Comparison of ENCODE assay signal across 16 cellular contexts in genomic region chr22:29083576-29084566, GRCh38. TPM values are rescaled to one million over a fixed set of nuclear protein-coding genes. Genes with fewer than 3 reads are reported as not detected.
DNase-seq lines count a peak whose midpoint lies in the region; ATAC-seq and TF ChIP-seq lines count a peak whose summit lies in the region.
"Had no signal": no experiment of that assay in that cellular context is flagged by ENCODE, and none has a peak within 500 bp of the region (broad histone marks: within the 10 kb centered on the region; RNA-seq: fewer than 3 reads in every experiment).

No MANE protein-coding gene starts in this region.

- H3K4me3 ChIP-seq in HAP-1 (no peak overlapping the region), SJCRH30 (no peak overlapping the region), lower leg skin (ENCODE audit: low read depth, poor library complexity, severe bottlenecking) (no peak overlapping the region)
- H3K4me3 ChIP-seq: MG63, tibial artery had no signal

- no peaks in the 10 kb centered on the region for H3K36me3 ChIP-seq in HAP-1 (replicated peaks)
- H3K36me3 ChIP-seq in SJCRH30: 0 out of 2 replicates have a peak, but pooled peaks cover 2% of the 10 kb centered on the region
- H3K36me3 ChIP-seq: MG63, tibial artery had no signal

- intact Hi-C loops in lower leg skin (cut with DNase I; ENCODE audit: low total_unique reads): no loop called here

- 79 to 83% methylated on average over 12 of the region's 12 CpGs for WGBS in lower leg skin, 2 donors

- TF ChIP-seq CTCF in lower leg skin (IDR thresholded peaks at IDR 0.05): no peak

- no peaks in the 10 kb centered on the region for H3K27me3 ChIP-seq in HAP-1 (ENCODE audit: low read depth)
- H3K27me3 ChIP-seq in SJCRH30: no peaks in the 10 kb centered on the region
- H3K27me3 ChIP-seq: MG63, tibial artery had no signal

- in situ Hi-C loops in HAP-1 (cut with MboI; ENCODE audit: low sequenced_read_pairs): no loop called here

- no peak for TF ChIP-seq POLR2A in lower leg skin (IDR thresholded peaks at IDR 0.05)

- H3K9me3 ChIP-seq in HAP-1 (no peaks in the 10 kb centered on the region), SJCRH30 (replicated peaks) (no peaks in the 10 kb centered on the region)
- H3K9me3 ChIP-seq: MG63, tibial artery had no signal

- peak; percentile 20 to 25 for DNase-seq in AML-193 (lab: John Stamatoyannopoulos, UW)
- peak; percentile 39 to 62 for DNase-seq in HAP-1 (ENCODE audit: low spot score in 2 of 2)
- peak; percentile 23 to 46 for DNase-seq in SJCRH30
- DNase-seq in foreskin melanocyte: peak; percentile 38
- no peak for DNase-seq in lower leg skin (ENCODE audit: low spot score in 2 of 2)
- DNase-seq in NCI-H1048 (lab: John Stamatoyannopoulos, UW): no peak
- no peak for DNase-seq in stimulated activated naive CD4-positive, alpha-beta T cell (lab: John Stamatoyannopoulos, UW)
- DNase-seq: activated CD8-positive, alpha-beta memory T cell treated with anti-CD3 and anti-CD28 coated beads, Interleukin-2, amount 10 ng/mL, durations not matched to agents 7 days and 5 days; activated naive CD8-positive, alpha-beta T cell treated with anti-CD3 and anti-CD28 coated beads, Interleukin-2, amount 10 ng/mL, durations not matched to agents 7 days and 5 days; MG63; NCI-H446 treated with DMSO at 0.1 percent for 48 hours; stimulated activated CD4-positive, alpha-beta T cell treated with anti-CD3 and anti-CD28 coated beads, Interleukin-15, amount 100 ng/mL, for 24 hours; tibial artery had no signal

- ATAC-seq in GM18868 (IDR thresholded peaks at IDR 0.05; ENCODE audit: unreplicated experiment): no peak
- ATAC-seq: activated CD8-positive, alpha-beta memory T cell treated with anti-CD3 and anti-CD28 coated beads, Interleukin-2, amount 10 ng/mL, durations not matched to agents 7 days and 5 days had no signal

- H3K4me1 ChIP-seq in HAP-1: peaks cover 39% of the 10 kb centered on the region
- H3K4me1 ChIP-seq in SJCRH30: peaks cover 43% of the 10 kb centered on the region
- H3K4me1 ChIP-seq: tibial artery had no signal

- H3K27ac ChIP-seq in SJCRH30: peak overlapping the region; percentile 39
- H3K27ac ChIP-seq: RWPE1, tibial artery had no signal

RNA-seq across cellular contexts. Expression of gene KREMEN1, which starts 11.0 kb away (rescaled TPM):
- 37.5 and 45.7 TPM in 2 replicates for total RNA-seq in SJCRH30 (2014; rRNA removed; shearing (Covaris generic))
- total RNA-seq in lower leg skin: 10 to 100 TPM; 28.8 to 52.0 (median 48.0) TPM

RNA-seq across cellular contexts. Expression of gene C22orf31, which starts 22.2 kb away (rescaled TPM):
- total RNA-seq in SJCRH30 (2014; rRNA removed; shearing (Covaris generic)): not detected in 2 replicates
- total RNA-seq in lower leg skin: under 1 TPM in 1 of 4 donors, not detected in 3; 0.52 TPM
- total RNA-seq: activated CD8-positive, alpha-beta memory T cell treated with anti-CD3 and anti-CD28 coated beads, Interleukin-2, amount 10 ng/mL, durations not matched to agents 7 days and 5 days; activated naive CD8-positive, alpha-beta T cell treated with anti-CD3 and anti-CD28 coated beads, Interleukin-2, amount 10 ng/mL, durations not matched to agents 7 days and 5 days; progenitor cell of endocrine pancreas had no signal

Comparison
In these comparisons a context has a peak if more than half of its experiments do, and no peak if none do; other contexts are left out.
1. DNase-seq: peak in AML-193 (2 of 2), HAP-1 (2 of 2), SJCRH30 (2 of 2) and foreskin melanocyte (single experiment); none in lower leg skin (0 of 2), NCI-H1048 (single experiment) and stimulated activated naive CD4-positive, alpha-beta T cell (0 of 6).